Comparison of ENCODE assay signal across 8 cellular contexts in the genomic region with DNA sequence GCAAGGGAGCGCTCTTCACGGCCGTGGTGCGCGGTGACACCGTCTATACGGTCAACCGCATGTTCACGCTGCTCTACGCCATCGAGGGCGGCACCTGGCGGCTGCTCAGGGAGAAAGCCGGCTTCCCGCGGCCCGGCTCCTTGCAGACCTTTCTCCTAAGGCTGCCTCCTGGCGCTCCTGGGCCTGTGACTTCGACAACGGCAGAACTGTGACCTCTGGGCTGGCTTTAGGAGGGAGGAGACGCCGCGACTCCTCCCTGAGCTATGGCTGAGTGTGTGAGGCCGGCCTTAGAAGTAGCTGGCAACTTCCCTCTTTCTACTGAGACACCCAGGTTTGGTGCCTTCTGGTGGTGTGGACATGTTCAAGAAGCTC. TPM values are rescaled to one million over a fixed set of nuclear protein-coding genes. Genes with fewer than 3 reads are reported as not detected.
A peak's percentile ranks its signal among the peaks of the same experiment; 100 is the strongest.
DNase-seq lines count a peak whose midpoint lies in the region; ATAC-seq lines count a peak whose summit lies in the region.

No MANE protein-coding gene starts in this region.

- H3K9me3 ChIP-seq in MG63, result no peaks in the 10 kb centered on the region

- no peaks in the 10 kb centered on the region for H3K36me3 ChIP-seq in MG63

- H3K27ac Mint-ChIP-seq in activated naive CD4-positive, alpha-beta T cell treated with anti-CD3 and anti-CD28 coated beads, Interleukin-2, amount 10 ng/mL, durations not matched to agents 7 days and 5 days, result no peak overlapping the region

- H3K4me3 ChIP-seq in MG63, result no peak overlapping the region

- ATAC-seq in GM18907 (IDR thresholded peaks at IDR 0.05; ENCODE audit: unreplicated experiment), result no peak

- H3K9me3 Mint-ChIP-seq in activated naive CD4-positive, alpha-beta T cell treated with anti-CD3 and anti-CD28 coated beads, Interleukin-2, amount 10 ng/mL, durations not matched to agents 7 days and 5 days, result peaks cover 1% of the 10 kb centered on the region

- peaks cover 57% of the 10 kb centered on the region for H3K27me3 Mint-ChIP-seq in activated naive CD4-positive, alpha-beta T cell treated with anti-CD3 and anti-CD28 coated beads, Interleukin-2, amount 10 ng/mL, durations not matched to agents 7 days and 5 days

- H3K4me3 Mint-ChIP-seq in activated naive CD4-positive, alpha-beta T cell treated with anti-CD3 and anti-CD28 coated beads, Interleukin-2, amount 10 ng/mL, durations not matched to agents 7 days and 5 days, result no peak overlapping the region

- peaks cover 16% of the 10 kb centered on the region for H3K4me1 Mint-ChIP-seq in activated naive CD4-positive, alpha-beta T cell treated with anti-CD3 and anti-CD28 coated beads, Interleukin-2, amount 10 ng/mL, durations not matched to agents 7 days and 5 days

- CTCF ChIA-PET in activated naive CD4-positive, alpha-beta T cell treated with anti-CD3 and anti-CD28 coated beads, Interleukin-2, amount 10 ng/mL, durations not matched to agents 7 days and 5 days (lab: Charles Lee), result interaction anchor here (0.6 to 3.6 kb wide), 9 partner anchors 9 to 300 kb away, joined by 3 to 30 read pairs (median 4); no protein-coding TSS in a partner anchor

- H3K27me3 ChIP-seq in MG63, result no peaks in the 10 kb centered on the region

- DNase-seq in AG08395 (ENCODE audit: low spot score) (peak; percentile 62), NCI-H1092 (lab: John Stamatoyannopoulos, UW) (peak; percentile 26), hepatic stellate cell (ENCODE audit: low spot score) (peak; percentile 72), MG63 (no peak), NCI-H1694 treated with DMSO at 0.1 percent for 48 hours (lab: John Stamatoyannopoulos, UW) (no peak)
- peak; percentile 68 for DNase-seq in activated naive CD4-positive, alpha-beta T cell treated with anti-CD3 and anti-CD28 coated beads, Interleukin-2, amount 10 ng/mL, durations not matched to agents 7 days and 5 days
- DNase-seq in stimulated activated CD4-positive, alpha-beta T cell treated with anti-CD3 and anti-CD28 coated beads, Interleukin-15, amount 100 ng/mL, for 24 hours, result peak; percentile 77

- no peaks in the 10 kb centered on the region for H3K36me3 Mint-ChIP-seq in activated naive CD4-positive, alpha-beta T cell treated with anti-CD3 and anti-CD28 coated beads, Interleukin-2, amount 10 ng/mL, durations not matched to agents 7 days and 5 days

RNA-seq across cellular contexts. Expression of a gene that starts 1.4 kb away (rescaled TPM):
- not detected in 2 replicates for total RNA-seq in MG63 (2014; rRNA removed; shearing (Covaris generic); ENCODE audit: low replicate concordance)

RNA-seq across cellular contexts. Expression of a gene that starts 10.2 kb away (rescaled TPM):
- total RNA-seq in MG63 (2014; rRNA removed; shearing (Covaris generic); ENCODE audit: low replicate concordance), result 2.7 and 4.7 TPM in 2 replicates

RNA-seq across cellular contexts. Expression of a gene that starts 32.8 kb away (rescaled TPM):
- total RNA-seq in MG63 (2014; rRNA removed; shearing (Covaris generic); ENCODE audit: low replicate concordance), result not detected in 2 replicates

RNA-seq across cellular contexts. Expression of a gene that starts 37.0 kb away (rescaled TPM):
- 0.43 and 1.0 TPM in 2 replicates for total RNA-seq in MG63 (2014; rRNA removed; shearing (Covaris generic); ENCODE audit: low replicate concordance)

RNA-seq across cellular contexts. Expression of a gene that starts 48.5 kb away (rescaled TPM):
- 17.8 and 21.5 TPM in 2 replicates for total RNA-seq in MG63 (2014; rRNA removed; shearing (Covaris generic); ENCODE audit: low replicate concordance)

Comparison
In these comparisons a context has a peak if more than half of its experiments do, and no peak if none do; other contexts are left out.
1. DNase-seq: peak in AG08395 (single experiment), NCI-H1092 (single experiment), activated naive CD4-positive, alpha-beta T cell treated with anti-CD3 and anti-CD28 coated beads, Interleukin-2, amount 10 ng/mL, durations not matched to agents 7 days and 5 days (single experiment), hepatic stellate cell (single experiment) and stimulated activated CD4-positive, alpha-beta T cell treated with anti-CD3 and anti-CD28 coated beads, Interleukin-15, amount 100 ng/mL, for 24 hours (single experiment); none in MG63 (single experiment) and NCI-H1694 treated with DMSO at 0.1 percent for 48 hours (single experiment).